Comparison of ENCODE assay signal across 1 cellular context in genomic region chr11:108664730-108665525, GRCh38.
TF ChIP-seq lines count a peak whose summit lies in the region.

TSS of gene DDX10 (plus strand) at chr11:108665069. CDS start at chr11:108665154, 85 bp downstream.

TF ChIP-seq in K562, 482 proteins besides CTCF, POLR2A, EP300 and RAD21 (continued from another document):
- TF ChIP-seq GTF3C2 (IDR thresholded peaks at IDR 0.05; ENCODE audit: borderline replicate concordance, extremely low read depth, insufficient read length) (no peak), CREB3L1 (IDR thresholded peaks at IDR 0.05; ENCODE audit: borderline replicate concordance, low read depth) (no peak), MAZ (CRISPR knock-in tag; conservative IDR thresholded peaks at IDR 0.05 in 1 of 2, IDR thresholded peaks at IDR 0.05 in 1 of 2) (peak; percentile 68 to 96; a peak in 3 of 4 replicates), ADNP (tag; IDR thresholded peaks at IDR 0.05) (no peak), ATF7 (IDR thresholded peaks at IDR 0.05) (peak; percentile 100), ZNF143 (CRISPR knock-in tag; IDR thresholded peaks at IDR 0.05) (no peak), NRF1 (conservative IDR thresholded peaks at IDR 0.05 in 1 of 2, IDR thresholded peaks at IDR 0.05 in 1 of 2) (peak; percentile 97), GABPB1 (CRISPR knock-in tag; IDR thresholded peaks at IDR 0.05) (peak; percentile 61), ATF1 (CRISPR knock-in tag; IDR thresholded peaks at IDR 0.05) (peak; percentile 55), ATF1 (tag; IDR thresholded peaks at IDR 0.05) (peak; percentile 99), CREM (IDR thresholded peaks at IDR 0.05; ENCODE audit: low read depth) (peak; percentile 96), ETS1 (conservative IDR thresholded peaks at IDR 0.05; ENCODE audit: control insufficient read depth, low read depth, low read length) (peak; percentile 51; the same call in 1 of the 2 replicates), NEUROD1 (IDR thresholded peaks at IDR 0.05; ENCODE audit: borderline replicate concordance, low read depth, low read length, partially characterized antibody) (no peak), ZNF75A (CRISPR knock-in tag; IDR thresholded peaks at IDR 0.05) (no peak), PML (IDR thresholded peaks at IDR 0.05; ENCODE audit: low read length) (peak; percentile 19; the same call in 1 of the 2 replicates), NBN (IDR thresholded peaks at IDR 0.05; ENCODE audit: low read depth) (peak; percentile 90), TRIM25 (IDR thresholded peaks at IDR 0.05; ENCODE audit: borderline replicate concordance) (no peak), NR2C2 (CRISPR knock-in tag; IDR thresholded peaks at IDR 0.05) (peak; percentile 38; the same call in 1 of the 2 replicates), NR2C2 (tag; IDR thresholded peaks at IDR 0.05) (peak; percentile 97), HNRNPK (IDR thresholded peaks at IDR 0.05; ENCODE audit: low read depth, low read length, poor library complexity, severe bottlenecking) (no peak), ZBTB33 (CRISPR knock-in tag; IDR thresholded peaks at IDR 0.05) (no peak), KDM5B (IDR thresholded peaks at IDR 0.05; ENCODE audit: insufficient replicate concordance, low read depth, low read length) (peak; percentile 47), TBP (optimal IDR thresholded peaks at IDR 0.05; ENCODE audit: low read depth, low read length) (peak; percentile 66), OTX1 (CRISPR knock-in tag; IDR thresholded peaks at IDR 0.05) (no peak), CTCFL (IDR thresholded peaks at IDR 0.05; ENCODE audit: borderline replicate concordance, insufficient read depth, low read depth, low read length, poor library complexity, severe bottlenecking) (peak; percentile 55), XRCC3 (IDR thresholded peaks at IDR 0.05) (no peak), ZNF384 (IDR thresholded peaks at IDR 0.05; ENCODE audit: low read depth, low read length) (peak; percentile 87), NR2C1 (IDR thresholded peaks at IDR 0.05) (peak; percentile 89), NR2C1 (tag; IDR thresholded peaks at IDR 0.05) (peak; percentile 92), IRF1 (CRISPR knock-in tag; IDR thresholded peaks at IDR 0.05; ENCODE audit: borderline replicate concordance) (no peak), NR0B1 (IDR thresholded peaks at IDR 0.05; ENCODE audit: partially characterized antibody) (no peak), USF1 (CRISPR knock-in tag; IDR thresholded peaks at IDR 0.05) (peak; percentile 84)
TF ChIP-seq in K562: peak in this region for 117.
